1 cellular context compared by ENCODE assay signal in the genomic region with DNA sequence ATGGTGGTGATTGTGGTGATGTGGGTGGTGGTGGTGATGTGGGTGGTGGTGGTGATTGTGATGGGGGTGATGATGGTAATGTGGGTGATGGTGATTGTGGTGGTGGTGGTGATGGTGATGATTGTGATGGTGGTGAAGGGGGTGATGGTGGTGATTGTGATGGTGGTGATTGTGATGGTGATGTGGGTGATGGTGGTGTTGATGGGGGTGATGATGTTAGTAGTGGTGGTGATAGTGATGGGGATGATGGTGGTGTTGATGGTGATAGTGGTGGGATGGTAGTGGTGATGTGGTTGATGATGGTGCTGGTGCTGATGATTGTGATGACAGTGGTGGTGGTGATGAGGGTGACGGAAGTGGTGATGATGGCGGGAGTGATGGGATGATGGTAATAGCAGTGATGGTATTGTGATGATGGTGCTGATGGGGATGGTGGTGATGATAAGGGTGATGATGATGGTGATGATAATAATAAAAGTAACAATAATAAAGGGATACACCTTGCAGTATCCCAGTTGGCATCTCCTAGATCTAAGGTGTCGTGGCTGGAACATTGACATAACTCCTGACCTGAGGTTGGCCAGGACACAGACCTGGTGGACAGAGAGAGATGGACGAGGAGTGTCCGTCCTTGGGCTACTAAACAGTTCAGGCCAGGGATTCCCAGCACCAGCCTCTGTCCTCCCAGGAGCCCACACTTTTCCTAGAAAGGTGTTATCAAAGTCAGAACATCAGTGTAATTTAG.
A peak's percentile ranks its signal among the peaks of the same experiment; 100 is the strongest.
TF ChIP-seq lines count a peak whose summit lies in the region.

No MANE protein-coding gene starts in this region.

TF ChIP-seq in HEK293, 187 proteins besides CTCF, POLR2A, EP300 and RAD21 (continued from another document and continues in another):
- TF ChIP-seq ZBTB10 (tag by site-specific recombination; IDR thresholded peaks at IDR 0.05) = no peak
- TF ChIP-seq ZNF223 (tag by site-specific recombination; IDR thresholded peaks at IDR 0.05) = no peak
- no peak for TF ChIP-seq KLF9 (tag by site-specific recombination; IDR thresholded peaks at IDR 0.05; ENCODE audit: low read depth)
- TF ChIP-seq FEZF1 (tag by site-specific recombination; IDR thresholded peaks at IDR 0.05) = no peak
- TF ChIP-seq ZSCAN16 (tag by site-specific recombination; IDR thresholded peaks at IDR 0.05) = no peak
- no peak for TF ChIP-seq SCRT2 (tag by site-specific recombination; IDR thresholded peaks at IDR 0.05)
- no peak for TF ChIP-seq SP2 (tag by site-specific recombination; IDR thresholded peaks at IDR 0.05)
- TF ChIP-seq ZSCAN4 (tag by site-specific recombination; IDR thresholded peaks at IDR 0.05) = no peak
- TF ChIP-seq INSM2 (tag by site-specific recombination; IDR thresholded peaks at IDR 0.05) = no peak
- TF ChIP-seq ZNF354C (tag by site-specific recombination; IDR thresholded peaks at IDR 0.05; ENCODE audit: borderline replicate concordance, low read depth) = no peak
- TF ChIP-seq, protein P1, sequence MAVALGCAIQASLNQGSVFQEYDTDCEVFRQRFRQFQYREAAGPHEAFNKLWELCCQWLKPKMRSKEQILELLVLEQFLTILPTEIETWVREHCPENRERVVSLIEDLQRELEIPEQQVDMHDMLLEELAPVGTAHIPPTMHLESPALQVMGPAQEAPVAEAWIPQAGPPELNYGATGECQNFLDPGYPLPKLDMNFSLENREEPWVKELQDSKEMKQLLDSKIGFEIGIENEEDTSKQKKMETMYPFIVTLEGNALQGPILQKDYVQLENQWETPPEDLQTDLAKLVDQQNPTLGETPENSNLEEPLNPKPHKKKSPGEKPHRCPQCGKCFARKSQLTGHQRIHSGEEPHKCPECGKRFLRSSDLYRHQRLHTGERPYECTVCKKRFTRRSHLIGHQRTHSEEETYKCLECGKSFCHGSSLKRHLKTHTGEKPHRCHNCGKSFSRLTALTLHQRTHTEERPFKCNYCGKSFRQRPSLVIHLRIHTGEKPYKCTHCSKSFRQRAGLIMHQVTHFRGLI (tag by site-specific recombination; IDR thresholded peaks at IDR 0.05) = no peak
- TF ChIP-seq ZFP41 (tag by site-specific recombination; IDR thresholded peaks at IDR 0.05; ENCODE audit: borderline replicate concordance) = 0 out of 2 replicates have a peak, but pooled peaks have one; percentile 27
- TF ChIP-seq, protein P2, sequence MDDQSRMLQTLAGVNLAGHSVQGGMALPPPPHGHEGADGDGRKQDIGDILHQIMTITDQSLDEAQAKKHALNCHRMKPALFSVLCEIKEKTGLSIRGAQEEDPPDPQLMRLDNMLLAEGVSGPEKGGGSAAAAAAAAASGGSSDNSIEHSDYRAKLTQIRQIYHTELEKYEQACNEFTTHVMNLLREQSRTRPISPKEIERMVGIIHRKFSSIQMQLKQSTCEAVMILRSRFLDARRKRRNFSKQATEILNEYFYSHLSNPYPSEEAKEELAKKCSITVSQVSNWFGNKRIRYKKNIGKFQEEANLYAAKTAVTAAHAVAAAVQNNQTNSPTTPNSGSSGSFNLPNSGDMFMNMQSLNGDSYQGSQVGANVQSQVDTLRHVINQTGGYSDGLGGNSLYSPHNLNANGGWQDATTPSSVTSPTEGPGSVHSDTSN (CRISPR knock-in tag; IDR thresholded peaks at IDR 0.05) = no peak
- no peak for TF ChIP-seq ZNF146 (tag by site-specific recombination; IDR thresholded peaks at IDR 0.05)
- TF ChIP-seq ZNF221 (tag by site-specific recombination; IDR thresholded peaks at IDR 0.05; ENCODE audit: borderline replicate concordance) = no peak
- no peak for TF ChIP-seq ZNF423 (tag by site-specific recombination; IDR thresholded peaks at IDR 0.05)
- no peak for TF ChIP-seq RBAK (tag by site-specific recombination; IDR thresholded peaks at IDR 0.05)
- TF ChIP-seq ZFP3 (tag by site-specific recombination; IDR thresholded peaks at IDR 0.05; ENCODE audit: low read depth) = no peak
- TF ChIP-seq, protein P3, sequence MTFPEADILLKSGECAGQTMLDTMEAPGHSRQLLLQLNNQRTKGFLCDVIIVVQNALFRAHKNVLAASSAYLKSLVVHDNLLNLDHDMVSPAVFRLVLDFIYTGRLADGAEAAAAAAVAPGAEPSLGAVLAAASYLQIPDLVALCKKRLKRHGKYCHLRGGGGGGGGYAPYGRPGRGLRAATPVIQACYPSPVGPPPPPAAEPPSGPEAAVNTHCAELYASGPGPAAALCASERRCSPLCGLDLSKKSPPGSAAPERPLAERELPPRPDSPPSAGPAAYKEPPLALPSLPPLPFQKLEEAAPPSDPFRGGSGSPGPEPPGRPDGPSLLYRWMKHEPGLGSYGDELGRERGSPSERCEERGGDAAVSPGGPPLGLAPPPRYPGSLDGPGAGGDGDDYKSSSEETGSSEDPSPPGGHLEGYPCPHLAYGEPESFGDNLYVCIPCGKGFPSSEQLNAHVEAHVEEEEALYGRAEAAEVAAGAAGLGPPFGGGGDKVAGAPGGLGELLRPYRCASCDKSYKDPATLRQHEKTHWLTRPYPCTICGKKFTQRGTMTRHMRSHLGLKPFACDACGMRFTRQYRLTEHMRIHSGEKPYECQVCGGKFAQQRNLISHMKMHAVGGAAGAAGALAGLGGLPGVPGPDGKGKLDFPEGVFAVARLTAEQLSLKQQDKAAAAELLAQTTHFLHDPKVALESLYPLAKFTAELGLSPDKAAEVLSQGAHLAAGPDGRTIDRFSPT (tag by site-specific recombination; IDR thresholded peaks at IDR 0.05) = peak; percentile 45; the same call in 1 of the 2 replicates
- TF ChIP-seq ZNF670 (tag by site-specific recombination; IDR thresholded peaks at IDR 0.05; ENCODE audit: low read depth) = no peak
- TF ChIP-seq, protein P4, sequence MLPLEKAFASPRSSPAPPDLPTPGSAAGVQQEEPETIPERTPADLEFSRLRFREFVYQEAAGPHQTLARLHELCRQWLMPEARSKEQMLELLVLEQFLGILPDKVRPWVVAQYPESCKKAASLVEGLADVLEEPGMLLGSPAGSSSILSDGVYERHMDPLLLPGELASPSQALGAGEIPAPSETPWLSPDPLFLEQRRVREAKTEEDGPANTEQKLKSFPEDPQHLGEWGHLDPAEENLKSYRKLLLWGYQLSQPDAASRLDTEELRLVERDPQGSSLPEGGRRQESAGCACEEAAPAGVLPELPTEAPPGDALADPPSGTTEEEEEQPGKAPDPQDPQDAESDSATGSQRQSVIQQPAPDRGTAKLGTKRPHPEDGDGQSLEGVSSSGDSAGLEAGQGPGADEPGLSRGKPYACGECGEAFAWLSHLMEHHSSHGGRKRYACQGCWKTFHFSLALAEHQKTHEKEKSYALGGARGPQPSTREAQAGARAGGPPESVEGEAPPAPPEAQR (tag by site-specific recombination; IDR thresholded peaks at IDR 0.05) = no peak
- 0 out of 2 replicates have a peak, but pooled peaks have one; percentile 17 for TF ChIP-seq ZNF366 (tag by site-specific recombination; conservative IDR thresholded peaks at IDR 0.05)
- TF ChIP-seq ZNF202 (tag by site-specific recombination; IDR thresholded peaks at IDR 0.05; ENCODE audit: borderline replicate concordance) = no peak
- TF ChIP-seq, protein P5, sequence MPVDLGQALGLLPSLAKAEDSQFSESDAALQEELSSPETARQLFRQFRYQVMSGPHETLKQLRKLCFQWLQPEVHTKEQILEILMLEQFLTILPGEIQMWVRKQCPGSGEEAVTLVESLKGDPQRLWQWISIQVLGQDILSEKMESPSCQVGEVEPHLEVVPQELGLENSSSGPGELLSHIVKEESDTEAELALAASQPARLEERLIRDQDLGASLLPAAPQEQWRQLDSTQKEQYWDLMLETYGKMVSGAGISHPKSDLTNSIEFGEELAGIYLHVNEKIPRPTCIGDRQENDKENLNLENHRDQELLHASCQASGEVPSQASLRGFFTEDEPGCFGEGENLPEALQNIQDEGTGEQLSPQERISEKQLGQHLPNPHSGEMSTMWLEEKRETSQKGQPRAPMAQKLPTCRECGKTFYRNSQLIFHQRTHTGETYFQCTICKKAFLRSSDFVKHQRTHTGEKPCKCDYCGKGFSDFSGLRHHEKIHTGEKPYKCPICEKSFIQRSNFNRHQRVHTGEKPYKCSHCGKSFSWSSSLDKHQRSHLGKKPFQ (tag by site-specific recombination; IDR thresholded peaks at IDR 0.05) = no peak
- no peak for TF ChIP-seq GLIS1 (tag by site-specific recombination; IDR thresholded peaks at IDR 0.05)
- TF ChIP-seq ZNF274 (IDR thresholded peaks at IDR 0.05; ENCODE audit: low read length) = no peak
- TF ChIP-seq ZNF274 (tag by site-specific recombination; IDR thresholded peaks at IDR 0.05; ENCODE audit: borderline replicate concordance) = peak; percentile 68; the same call in 1 of the 2 replicates
- peak; percentile 69; the same call in 1 of the 2 replicates for TF ChIP-seq ZNF747 (tag by site-specific recombination; IDR thresholded peaks at IDR 0.05)
- TF ChIP-seq ZNF521 (tag by site-specific recombination; IDR thresholded peaks at IDR 0.05) = peak; percentile 93; the same call in 1 of the 2 replicates
- no peak for TF ChIP-seq ZNF624 (tag by site-specific recombination; IDR thresholded peaks at IDR 0.05)
- no peak for TF ChIP-seq ZXDB (tag by site-specific recombination; IDR thresholded peaks at IDR 0.05)
- no peak for TF ChIP-seq ZNF549 (tag by site-specific recombination; IDR thresholded peaks at IDR 0.05)
- TF ChIP-seq KLF1 (tag by site-specific recombination; IDR thresholded peaks at IDR 0.05) = no peak
- TF ChIP-seq ZNF660 (tag by site-specific recombination; IDR thresholded peaks at IDR 0.05) = no peak
- no peak for TF ChIP-seq ZNF2 (tag by site-specific recombination; IDR thresholded peaks at IDR 0.05)
- TF ChIP-seq ZNF561 (tag by site-specific recombination; IDR thresholded peaks at IDR 0.05; ENCODE audit: borderline replicate concordance) = no peak
- TF ChIP-seq ZNF548 (tag by site-specific recombination; IDR thresholded peaks at IDR 0.05) = no peak
- TF ChIP-seq, protein P6, sequence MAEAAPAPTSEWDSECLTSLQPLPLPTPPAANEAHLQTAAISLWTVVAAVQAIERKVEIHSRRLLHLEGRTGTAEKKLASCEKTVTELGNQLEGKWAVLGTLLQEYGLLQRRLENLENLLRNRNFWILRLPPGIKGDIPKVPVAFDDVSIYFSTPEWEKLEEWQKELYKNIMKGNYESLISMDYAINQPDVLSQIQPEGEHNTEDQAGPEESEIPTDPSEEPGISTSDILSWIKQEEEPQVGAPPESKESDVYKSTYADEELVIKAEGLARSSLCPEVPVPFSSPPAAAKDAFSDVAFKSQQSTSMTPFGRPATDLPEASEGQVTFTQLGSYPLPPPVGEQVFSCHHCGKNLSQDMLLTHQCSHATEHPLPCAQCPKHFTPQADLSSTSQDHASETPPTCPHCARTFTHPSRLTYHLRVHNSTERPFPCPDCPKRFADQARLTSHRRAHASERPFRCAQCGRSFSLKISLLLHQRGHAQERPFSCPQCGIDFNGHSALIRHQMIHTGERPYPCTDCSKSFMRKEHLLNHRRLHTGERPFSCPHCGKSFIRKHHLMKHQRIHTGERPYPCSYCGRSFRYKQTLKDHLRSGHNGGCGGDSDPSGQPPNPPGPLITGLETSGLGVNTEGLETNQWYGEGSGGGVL (tag by site-specific recombination; IDR thresholded peaks at IDR 0.05) = 0 out of 2 replicates have a peak, but pooled peaks have one; percentile 18
- no peak for TF ChIP-seq ZNF426 (tag by site-specific recombination; IDR thresholded peaks at IDR 0.05)
- TF ChIP-seq ZNF214 (tag by site-specific recombination; IDR thresholded peaks at IDR 0.05; ENCODE audit: borderline replicate concordance) = no peak
- TF ChIP-seq, protein P7, sequence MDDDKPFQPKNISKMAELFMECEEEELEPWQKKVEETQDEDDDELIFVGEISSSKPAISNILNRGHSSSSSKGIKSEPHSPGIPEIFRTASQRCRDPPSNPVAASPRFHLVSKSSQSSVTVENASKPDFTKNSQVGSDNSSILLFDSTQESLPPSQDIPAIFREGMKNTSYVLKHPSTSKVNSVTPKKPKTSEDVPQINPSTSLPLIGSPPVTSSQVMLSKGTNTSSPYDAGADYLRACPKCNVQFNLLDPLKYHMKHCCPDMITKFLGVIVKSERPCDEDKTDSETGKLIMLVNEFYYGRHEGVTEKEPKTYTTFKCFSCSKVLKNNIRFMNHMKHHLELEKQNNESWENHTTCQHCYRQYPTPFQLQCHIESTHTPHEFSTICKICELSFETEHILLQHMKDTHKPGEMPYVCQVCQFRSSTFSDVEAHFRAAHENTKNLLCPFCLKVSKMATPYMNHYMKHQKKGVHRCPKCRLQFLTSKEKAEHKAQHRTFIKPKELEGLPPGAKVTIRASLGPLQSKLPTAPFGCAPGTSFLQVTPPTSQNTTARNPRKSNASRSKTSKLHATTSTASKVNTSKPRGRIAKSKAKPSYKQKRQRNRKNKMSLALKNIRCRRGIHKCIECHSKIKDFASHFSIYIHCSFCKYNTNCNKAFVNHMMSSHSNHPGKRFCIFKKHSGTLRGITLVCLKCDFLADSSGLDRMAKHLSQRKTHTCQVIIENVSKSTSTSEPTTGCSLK (tag by site-specific recombination; IDR thresholded peaks at IDR 0.05) = no peak
